ENCODE assay signal across 8 cellular contexts in the genomic region with DNA sequence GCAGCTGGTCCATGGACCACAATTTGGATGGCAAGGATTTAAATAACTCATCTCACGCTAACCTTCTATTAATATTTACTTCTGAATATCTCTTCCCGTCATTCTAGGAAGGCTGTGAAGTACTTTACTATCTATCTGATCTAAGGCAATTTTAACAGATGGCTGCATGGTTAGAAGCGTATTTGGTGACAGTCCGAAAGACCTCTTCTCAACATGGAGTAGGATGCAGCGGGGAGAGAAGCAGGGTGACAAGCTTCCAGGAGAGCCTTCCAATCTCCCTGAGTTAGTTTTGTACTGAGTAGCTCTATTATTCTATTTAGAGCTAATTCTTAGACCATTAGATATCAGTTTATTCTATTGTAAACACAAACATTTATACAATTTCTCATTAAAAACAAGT.
"Had no signal": no experiment of that assay in that cellular context is flagged by ENCODE, and none has a peak within 500 bp of the region (broad histone marks: within the 10 kb centered on the region; RNA-seq: fewer than 3 reads in every experiment).

No MANE protein-coding gene starts in this region.

- DNase-seq: activated CD4-positive, alpha-beta T cell treated with anti-CD3 and anti-CD28 coated beads, Interleukin-2, amount 50 U/mL, for 1 hour; activated CD4-positive, CD25-positive, alpha-beta regulatory T cell; activated naive CD4-positive, alpha-beta T cell treated with anti-CD3 and anti-CD28 coated beads for 36 hours; activated T-cell treated with anti-CD3 and anti-CD28 coated beads for 4 hours; adrenal gland; dermis blood vessel endothelial cell; left lung; trophoblast cell had no signal

- H3K27me3 ChIP-seq: adrenal gland, left lung had no signal

- H3K27ac ChIP-seq: adrenal gland, left lung had no signal
